ENCODE assay signal across 6 cellular contexts in genomic region chr6:31817929-31818511, GRCh38. TPM values are rescaled to one million over a fixed set of nuclear protein-coding genes. Genes with fewer than 3 reads are reported as not detected.
A peak's percentile ranks its signal among the peaks of the same experiment; 100 is the strongest.
DNase-seq lines count a peak whose midpoint lies in the region; ATAC-seq, FAIRE-seq and TF ChIP-seq lines count a peak whose summit lies in the region.
"Not testable (repeated sequence)": the region's sequence is repeated elsewhere in the genome, so short reads cannot be mapped to it uniquely, and the experiment has no call there.
"Had no signal": no experiment of that assay in that cellular context is flagged by ENCODE, and none has a peak within 500 bp of the region (broad histone marks: within the 10 kb centered on the region; RNA-seq: fewer than 3 reads in every experiment).

No MANE protein-coding gene starts in this region.

- H3K27ac Mint-ChIP-seq in activated T-helper 1 cell treated with anti-CD3 and anti-CD28 coated beads, Interleukin-12 subunit alpha, Interleukin-12 subunit beta, Interleukin-2, Interleukin-4 antibody, amounts not matched to agents 30 ng/mL and 10 ng/mL and 1 ng/mL, durations not matched to agents 14 hours and 24 hours and 36 hours = peak overlapping the region; percentile 94

- H3K9me3 Mint-ChIP-seq in activated T-helper 1 cell treated with anti-CD3 and anti-CD28 coated beads, Interleukin-12 subunit alpha, Interleukin-12 subunit beta, Interleukin-2, Interleukin-4 antibody, amounts not matched to agents 30 ng/mL and 10 ng/mL and 1 ng/mL, durations not matched to agents 14 hours and 24 hours and 36 hours = not testable (repeated sequence)

- H3K9me3 ChIP-seq in HUES64 (ENCODE audit: insufficient read depth, low read depth, low read length); H1 (ENCODE audit: insufficient read depth in 2 of 2, low read depth in 1 of 2, low read length in 1 of 2); left lung: not testable (repeated sequence)

- ATAC-seq in left lung = not testable (repeated sequence)

- not testable (repeated sequence) for H4K91ac ChIP-seq in H1 (replicated peaks; ENCODE audit: insufficient read length, low read length)

- not testable (repeated sequence) for H4K5ac ChIP-seq in H1 (ENCODE audit: insufficient read length, low read depth, low read length)

- not testable (repeated sequence) for DNase-seq in activated T-helper 1 cell treated with anti-CD3 and anti-CD28 coated beads, Interleukin-12 subunit alpha, Interleukin-12 subunit beta, Interleukin-2, Interleukin-4 antibody, amounts not matched to agents 30 ng/mL and 10 ng/mL and 1 ng/mL, durations not matched to agents 14 hours and 24 hours and 36 hours (ENCODE audit: low spot score); H1 (ENCODE audit: low read depth in 1 of 2, low spot score in 2 of 2)
- DNase-seq in left lung (peak in 1 of 2 donors; percentile 50), putamen (ENCODE audit: low spot score) (peak; percentile 38)

- POLR2A ChIA-PET in H1 (lab: Charles Lee; ENCODE audit: partially characterized antibody) = interaction anchor here (0.6 to 10.9 kb wide), 7 partner anchors 8 to 104 kb away, joined by 3 to 136 read pairs (median 4); partner anchors contain the start of gene HSPA1B

- not testable (repeated sequence) for H2BK5ac ChIP-seq in H1 (ENCODE audit: low read depth, low read length)

- H2AK5ac ChIP-seq in H1 (ENCODE audit: low read depth, low read length) = not testable (repeated sequence)

- intact Hi-C loops in activated T-helper 1 cell treated with anti-CD3 and anti-CD28 coated beads, Interleukin-12 subunit alpha, Interleukin-12 subunit beta, Interleukin-2, Interleukin-4 antibody, amounts not matched to agents 30 ng/mL and 10 ng/mL and 1 ng/mL, durations not matched to agents 14 hours and 24 hours and 36 hours (cut with micrococcal nuclease) = loop anchor here (10.0 kb wide), 1 partner anchor 1037 kb away; the partner anchor contains the start of genes PSMB9 and TAP1
- intact Hi-C loops in left lung (cut with DNase I) = not testable (repeated sequence)

- H3K18ac ChIP-seq in H1 (ENCODE audit: extremely low read depth, low read length) = not testable (repeated sequence)

- H3K14ac ChIP-seq in H1 (ENCODE audit: insufficient read length) = not testable (repeated sequence)

- H3K4me3 Mint-ChIP-seq in activated T-helper 1 cell treated with anti-CD3 and anti-CD28 coated beads, Interleukin-12 subunit alpha, Interleukin-12 subunit beta, Interleukin-2, Interleukin-4 antibody, amounts not matched to agents 30 ng/mL and 10 ng/mL and 1 ng/mL, durations not matched to agents 14 hours and 24 hours and 36 hours = peak overlapping the region; percentile 97

- not testable (repeated sequence) for H2AFZ ChIP-seq in H1 (ENCODE audit: low read length)

- H3K4me1 Mint-ChIP-seq in activated T-helper 1 cell treated with anti-CD3 and anti-CD28 coated beads, Interleukin-12 subunit alpha, Interleukin-12 subunit beta, Interleukin-2, Interleukin-4 antibody, amounts not matched to agents 30 ng/mL and 10 ng/mL and 1 ng/mL, durations not matched to agents 14 hours and 24 hours and 36 hours (ENCODE audit: low read depth) = peaks cover 59% of the 10 kb centered on the region

- not testable (repeated sequence) for TF ChIP-seq CTCF in H1 (IDR thresholded peaks at IDR 0.05; ENCODE audit: control extremely low read depth in 1 of 3, insufficient read depth in 1 of 3, low read depth in 1 of 3, low read length in 3 of 3); left lung (IDR thresholded peaks at IDR 0.05)

- H4K8ac ChIP-seq in H1 (ENCODE audit: extremely low read depth, insufficient read depth, low read length) = not testable (repeated sequence)

- peak overlapping the region; percentile 36 for H3K4me3 ChIP-seq in HUES64 (ENCODE audit: low read length)
- H3K4me3 ChIP-seq in H1 (ENCODE audit: extremely low read depth in 1 of 4, insufficient read depth in 2 of 4, low read depth in 3 of 4, low read length in 4 of 4) = peak overlapping the region in 3 of 4 experiments; percentile 2 to 46 (median 18); a peak in 4 of 8 replicates
- H3K4me3 ChIP-seq in left lung = peak overlapping the region; percentile 39 to 64

- not testable (repeated sequence) for H3K23ac ChIP-seq in H1 (ENCODE audit: insufficient read length)

- 90% methylated on average over 7 of the region's 8 CpGs for WGBS in HUES64
- 87% methylated on average over 8 of the region's 8 CpGs; no CpG with 5 or more reads in 1 of the 2 experiments for WGBS in H1 (ENCODE audit: extremely low coverage in 1 of 2, insufficient coverage in 1 of 2, insufficient read length in 1 of 2, insufficient replicate concordance in 2 of 2, low coverage in 1 of 2, low lambda C conversion rate in 2 of 2, missing lambda C conversion rate in 1 of 2), 2 experiments

- H3K56ac ChIP-seq in H1 (replicated peaks; ENCODE audit: insufficient read length, low read depth, low read length) = not testable (repeated sequence)

- H3K36me3 Mint-ChIP-seq in activated T-helper 1 cell treated with anti-CD3 and anti-CD28 coated beads, Interleukin-12 subunit alpha, Interleukin-12 subunit beta, Interleukin-2, Interleukin-4 antibody, amounts not matched to agents 30 ng/mL and 10 ng/mL and 1 ng/mL, durations not matched to agents 14 hours and 24 hours and 36 hours (ENCODE audit: low read depth) = peaks cover 10% of the 10 kb centered on the region

- TF ChIP-seq POLR2A in H1 (IDR thresholded peaks at IDR 0.05; ENCODE audit: control extremely low read depth in 1 of 2, low read depth in 2 of 2, low read length in 2 of 2) = not testable (repeated sequence)

- H3K27me3 ChIP-seq in HUES64 (ENCODE audit: insufficient read depth, low read length); H1 (replicated peaks in 1 of 4; ENCODE audit: control insufficient read depth in 3 of 4, extremely low read depth in 1 of 4, insufficient read depth in 3 of 4, low read length in 3 of 4); left lung: not testable (repeated sequence)

- not testable (repeated sequence) for H3K79me1 ChIP-seq in H1 (ENCODE audit: low read depth, low read length)

- not testable (repeated sequence) for H3K79me2 ChIP-seq in H1 (ENCODE audit: control insufficient read depth in 1 of 2, insufficient read depth in 2 of 2, low read length in 2 of 2)

- not testable (repeated sequence) for H3K4ac ChIP-seq in H1 (replicated peaks; ENCODE audit: insufficient read length, low read depth, low read length)

- not testable (repeated sequence) for FAIRE-seq in H1 (lab: Jason Lieb, UNC)

- H2BK15ac ChIP-seq in H1 (ENCODE audit: low read length) = not testable (repeated sequence)

- CTCF ChIA-PET in H1 (lab: Charles Lee; ENCODE audit: partially characterized antibody) = not testable (repeated sequence)

- H2BK12ac ChIP-seq in H1 (ENCODE audit: low read depth, low read length) = not testable (repeated sequence)

- H3K27ac ChIP-seq in HUES64 (ENCODE audit: low read depth, low read length); H1 (ENCODE audit: low read depth, low read length): not testable (repeated sequence)
- H3K27ac ChIP-seq in left lung = peak overlapping the region; percentile 87

- not testable (repeated sequence) for H2BK120ac ChIP-seq in H1 (replicated peaks; ENCODE audit: low read depth, low read length)

- peak overlapping the region; percentile 51 to 55; a peak in 3 of 4 replicates for H3K4me2 ChIP-seq in H1 (ENCODE audit: insufficient read depth in 1 of 2, low read depth in 2 of 2, low read length in 2 of 2)

- H3K4me1 ChIP-seq in HUES64 (ENCODE audit: insufficient read depth, low read length); H1 (replicated peaks in 1 of 4; ENCODE audit: control insufficient read depth in 3 of 4, insufficient read depth in 4 of 4, low read length in 3 of 4): not testable (repeated sequence)
- peaks cover 24 to 69% of the 10 kb centered on the region in 2 donors for H3K4me1 ChIP-seq in left lung

- not testable (repeated sequence) for H4K20me1 ChIP-seq in H1 (replicated peaks in 1 of 2; ENCODE audit: control insufficient read depth in 1 of 2, insufficient read depth in 2 of 2, low read length in 2 of 2)

- peaks cover 12% of the 10 kb centered on the region for H3K23me2 ChIP-seq in H1 (ENCODE audit: low read depth, low read length)

- H3K9ac ChIP-seq in HUES64 (ENCODE audit: low read depth, low read length); H1 (replicated peaks in 1 of 4; ENCODE audit: extremely low read depth in 1 of 4, low read depth in 3 of 4, low read length in 3 of 4): not testable (repeated sequence)

- TF ChIP-seq EP300 in H1 (IDR thresholded peaks at IDR 0.05; ENCODE audit: borderline replicate concordance in 1 of 2, low read depth in 2 of 2, low read length in 2 of 2) = not testable (repeated sequence)

- not testable (repeated sequence) for TF ChIP-seq RAD21 in H1 (IDR thresholded peaks at IDR 0.05 in 1 of 2, conservative IDR thresholded peaks at IDR 0.05 in 1 of 2; ENCODE audit: low read depth in 2 of 2, low read length in 2 of 2)

- H3K36me3 ChIP-seq in HUES64 (ENCODE audit: insufficient read depth, low read length); H1 (ENCODE audit: control insufficient read depth in 2 of 4, insufficient read depth in 4 of 4, low read length in 3 of 4); left lung: not testable (repeated sequence)

- not testable (repeated sequence) for H2BK20ac ChIP-seq in H1 (ENCODE audit: low read length)

- not testable (repeated sequence) for H3K27me3 Mint-ChIP-seq in activated T-helper 1 cell treated with anti-CD3 and anti-CD28 coated beads, Interleukin-12 subunit alpha, Interleukin-12 subunit beta, Interleukin-2, Interleukin-4 antibody, amounts not matched to agents 30 ng/mL and 10 ng/mL and 1 ng/mL, durations not matched to agents 14 hours and 24 hours and 36 hours (ENCODE audit: insufficient read depth)

RNA-seq across cellular contexts. Expression of gene HSPA1A, which starts 2.7 kb away (rescaled TPM):
- polyA plus RNA-seq in HUES64 (2013, experiment 1 of 2) = 27.0 TPM
- 29.7 TPM for polyA plus RNA-seq in HUES64 (2013, experiment 2 of 2)
- total RNA-seq in activated T-helper 1 cell treated with anti-CD3 and anti-CD28 coated beads, Interleukin-12 subunit alpha, Interleukin-12 subunit beta, Interleukin-2, Interleukin-4 antibody, amounts not matched to agents 30 ng/mL and 10 ng/mL and 1 ng/mL, durations not matched to agents 14 hours and 24 hours and 36 hours = 173 and 175 TPM in 2 replicates
- 54.0 and 59.9 TPM in 2 replicates for total RNA-seq in H1 (2021; fragmentation: NEBNext Ultra II Directional; extraction: Animal tissue kit (Norgen Biotek cat#: 25700))
- 40.7 and 50.2 TPM in 2 replicates for polyA plus RNA-seq in H1 (2011; rRNA removed)
- 41.3 TPM for polyA plus RNA-seq in H1 (2011; cell fraction: cytosol; rRNA removed)
- polyA plus RNA-seq in H1 (2011; cell fraction: nucleus; rRNA removed) = 38.2 TPM
- polyA plus RNA-seq in H1 (2012, experiment 1 of 2) = 38.3 to 62.3 TPM (median 51.4 TPM) in 4 replicates
- polyA plus RNA-seq in H1 (2012, experiment 2 of 2) = 29.0 TPM
- polyA plus RNA-seq in H1 (2013, experiment 1 of 2) = 30.4 TPM
- 32.2 TPM for polyA plus RNA-seq in H1 (2013, experiment 2 of 2)
- 16.5 and 20.9 TPM in 2 replicates for polyA minus RNA-seq in H1 (2011; rRNA and poly(A)+ RNA removed)
- polyA minus RNA-seq in H1 (2011; cell fraction: cytosol; rRNA and poly(A)+ RNA removed) = 28.2 TPM
- 46.1 TPM for polyA minus RNA-seq in H1 (2011; cell fraction: nucleus; rRNA and poly(A)+ RNA removed)
- 100 to 1,000 TPM; 155 to 205 TPM for total RNA-seq in left lung
- total RNA-seq: SJCRH30 had no signal

RNA-seq across cellular contexts. Expression of gene HSPA1L, which starts 2.9 kb away (rescaled TPM):
- polyA plus RNA-seq in HUES64 (2013, experiment 1 of 2) = 1.1 TPM
- 0.95 TPM for polyA plus RNA-seq in HUES64 (2013, experiment 2 of 2)
- total RNA-seq in activated T-helper 1 cell treated with anti-CD3 and anti-CD28 coated beads, Interleukin-12 subunit alpha, Interleukin-12 subunit beta, Interleukin-2, Interleukin-4 antibody, amounts not matched to agents 30 ng/mL and 10 ng/mL and 1 ng/mL, durations not matched to agents 14 hours and 24 hours and 36 hours = 2.2 and 2.9 TPM in 2 replicates
- 1.6 and 1.9 TPM in 2 replicates for total RNA-seq in H1 (2021; fragmentation: NEBNext Ultra II Directional; extraction: Animal tissue kit (Norgen Biotek cat#: 25700))
- polyA plus RNA-seq in H1 (2011; rRNA removed) = 0.78 and 1.00 TPM in 2 replicates
- 0.81 TPM for polyA plus RNA-seq in H1 (2011; cell fraction: cytosol; rRNA removed)
- 0.88 TPM for polyA plus RNA-seq in H1 (2011; cell fraction: nucleus; rRNA removed)
- polyA plus RNA-seq in H1 (2012, experiment 1 of 2) = 1.3 to 1.9 TPM (median 1.7 TPM) in 4 replicates
- 0.46 TPM for polyA plus RNA-seq in H1 (2012, experiment 2 of 2)
- 0.77 TPM for polyA plus RNA-seq in H1 (2013, experiment 1 of 2)
- 0.85 TPM for polyA plus RNA-seq in H1 (2013, experiment 2 of 2)
- polyA minus RNA-seq in H1 (2011; rRNA and poly(A)+ RNA removed) = 0.85 and 0.88 TPM in 2 replicates
- 0.88 TPM for polyA minus RNA-seq in H1 (2011; cell fraction: cytosol; rRNA and poly(A)+ RNA removed)
- polyA minus RNA-seq in H1 (2011; cell fraction: nucleus; rRNA and poly(A)+ RNA removed) = 0.90 TPM
- total RNA-seq in left lung = 1 to 10 TPM in 1 of 2 donors, under 1 TPM in 1; 0.99 to 1.2 TPM

RNA-seq across cellular contexts. Expression of gene HSPA1B, which starts 9.5 kb away (rescaled TPM):
- 31.2 TPM for polyA plus RNA-seq in HUES64 (2013, experiment 1 of 2)
- 31.6 TPM for polyA plus RNA-seq in HUES64 (2013, experiment 2 of 2)
- 152 and 155 TPM in 2 replicates for total RNA-seq in activated T-helper 1 cell treated with anti-CD3 and anti-CD28 coated beads, Interleukin-12 subunit alpha, Interleukin-12 subunit beta, Interleukin-2, Interleukin-4 antibody, amounts not matched to agents 30 ng/mL and 10 ng/mL and 1 ng/mL, durations not matched to agents 14 hours and 24 hours and 36 hours
- total RNA-seq in H1 (2021; fragmentation: NEBNext Ultra II Directional; extraction: Animal tissue kit (Norgen Biotek cat#: 25700)) = 76.6 and 89.3 TPM in 2 replicates
- 36.6 and 43.8 TPM in 2 replicates for polyA plus RNA-seq in H1 (2011; rRNA removed)
- 31.0 TPM for polyA plus RNA-seq in H1 (2011; cell fraction: cytosol; rRNA removed)
- polyA plus RNA-seq in H1 (2011; cell fraction: nucleus; rRNA removed) = 42.2 TPM
- polyA plus RNA-seq in H1 (2012, experiment 1 of 2) = 40.2 to 63.9 TPM (median 60.4 TPM) in 4 replicates
- polyA plus RNA-seq in H1 (2012, experiment 2 of 2) = 32.5 TPM
- polyA plus RNA-seq in H1 (2013, experiment 1 of 2) = 25.6 TPM
- polyA plus RNA-seq in H1 (2013, experiment 2 of 2) = 26.3 TPM
- polyA minus RNA-seq in H1 (2011; rRNA and poly(A)+ RNA removed) = 29.4 and 32.4 TPM in 2 replicates
- 39.6 TPM for polyA minus RNA-seq in H1 (2011; cell fraction: cytosol; rRNA and poly(A)+ RNA removed)
- polyA minus RNA-seq in H1 (2011; cell fraction: nucleus; rRNA and poly(A)+ RNA removed) = 47.0 TPM
- 100 to 1,000 TPM; 104 to 180 TPM for total RNA-seq in left lung

RNA-seq across cellular contexts. Expression of gene LSM2, which starts 11.3 kb away (rescaled TPM):
- 110 TPM for polyA plus RNA-seq in HUES64 (2013, experiment 1 of 2)
- 114 TPM for polyA plus RNA-seq in HUES64 (2013, experiment 2 of 2)
- 136 and 137 TPM in 2 replicates for total RNA-seq in activated T-helper 1 cell treated with anti-CD3 and anti-CD28 coated beads, Interleukin-12 subunit alpha, Interleukin-12 subunit beta, Interleukin-2, Interleukin-4 antibody, amounts not matched to agents 30 ng/mL and 10 ng/mL and 1 ng/mL, durations not matched to agents 14 hours and 24 hours and 36 hours
- 127 and 132 TPM in 2 replicates for total RNA-seq in H1 (2021; fragmentation: NEBNext Ultra II Directional; extraction: Animal tissue kit (Norgen Biotek cat#: 25700))
- polyA plus RNA-seq in H1 (2011; rRNA removed) = 168 and 173 TPM in 2 replicates
- 120 TPM for polyA plus RNA-seq in H1 (2011; cell fraction: cytosol; rRNA removed)
- 113 TPM for polyA plus RNA-seq in H1 (2011; cell fraction: nucleus; rRNA removed)
- polyA plus RNA-seq in H1 (2012, experiment 1 of 2) = 145 to 181 TPM (median 164 TPM) in 4 replicates
- 295 TPM for polyA plus RNA-seq in H1 (2012, experiment 2 of 2)
- 152 TPM for polyA plus RNA-seq in H1 (2013, experiment 1 of 2)
- polyA plus RNA-seq in H1 (2013, experiment 2 of 2) = 160 TPM
- 71.6 and 92.1 TPM in 2 replicates for polyA minus RNA-seq in H1 (2011; rRNA and poly(A)+ RNA removed)
- polyA minus RNA-seq in H1 (2011; cell fraction: cytosol; rRNA and poly(A)+ RNA removed) = 62.2 TPM
- 26.8 TPM for polyA minus RNA-seq in H1 (2011; cell fraction: nucleus; rRNA and poly(A)+ RNA removed)
- 10 to 100 TPM; 38.7 to 51.5 TPM for total RNA-seq in left lung

RNA-seq across cellular contexts. Expression of gene VARS1, which starts 22.5 kb away (rescaled TPM):
- polyA plus RNA-seq in HUES64 (2013, experiment 1 of 2) = 86.0 TPM
- polyA plus RNA-seq in HUES64 (2013, experiment 2 of 2) = 86.9 TPM
- 150 and 161 TPM in 2 replicates for total RNA-seq in activated T-helper 1 cell treated with anti-CD3 and anti-CD28 coated beads, Interleukin-12 subunit alpha, Interleukin-12 subunit beta, Interleukin-2, Interleukin-4 antibody, amounts not matched to agents 30 ng/mL and 10 ng/mL and 1 ng/mL, durations not matched to agents 14 hours and 24 hours and 36 hours
- 162 and 163 TPM in 2 replicates for total RNA-seq in H1 (2021; fragmentation: NEBNext Ultra II Directional; extraction: Animal tissue kit (Norgen Biotek cat#: 25700))
- polyA plus RNA-seq in H1 (2011; rRNA removed) = 53.5 and 99.3 TPM in 2 replicates
- 38.7 TPM for polyA plus RNA-seq in H1 (2011; cell fraction: cytosol; rRNA removed)
- polyA plus RNA-seq in H1 (2011; cell fraction: nucleus; rRNA removed) = 191 TPM
- polyA plus RNA-seq in H1 (2012, experiment 1 of 2) = 141 to 169 TPM (median 165 TPM) in 4 replicates
- polyA plus RNA-seq in H1 (2012, experiment 2 of 2) = 254 TPM
- polyA plus RNA-seq in H1 (2013, experiment 1 of 2) = 75.9 TPM
- 66.0 TPM for polyA plus RNA-seq in H1 (2013, experiment 2 of 2)
- polyA minus RNA-seq in H1 (2011; rRNA and poly(A)+ RNA removed) = 123 and 151 TPM in 2 replicates
- 89.3 TPM for polyA minus RNA-seq in H1 (2011; cell fraction: cytosol; rRNA and poly(A)+ RNA removed)
- 72.5 TPM for polyA minus RNA-seq in H1 (2011; cell fraction: nucleus; rRNA and poly(A)+ RNA removed)
- total RNA-seq in left lung = 100 to 1,000 TPM in 1 of 2 donors, 10 to 100 TPM in 1; 43.6 to 103 TPM
